Comparison of ENCODE assay signal across 14 cellular contexts in the genomic region with DNA sequence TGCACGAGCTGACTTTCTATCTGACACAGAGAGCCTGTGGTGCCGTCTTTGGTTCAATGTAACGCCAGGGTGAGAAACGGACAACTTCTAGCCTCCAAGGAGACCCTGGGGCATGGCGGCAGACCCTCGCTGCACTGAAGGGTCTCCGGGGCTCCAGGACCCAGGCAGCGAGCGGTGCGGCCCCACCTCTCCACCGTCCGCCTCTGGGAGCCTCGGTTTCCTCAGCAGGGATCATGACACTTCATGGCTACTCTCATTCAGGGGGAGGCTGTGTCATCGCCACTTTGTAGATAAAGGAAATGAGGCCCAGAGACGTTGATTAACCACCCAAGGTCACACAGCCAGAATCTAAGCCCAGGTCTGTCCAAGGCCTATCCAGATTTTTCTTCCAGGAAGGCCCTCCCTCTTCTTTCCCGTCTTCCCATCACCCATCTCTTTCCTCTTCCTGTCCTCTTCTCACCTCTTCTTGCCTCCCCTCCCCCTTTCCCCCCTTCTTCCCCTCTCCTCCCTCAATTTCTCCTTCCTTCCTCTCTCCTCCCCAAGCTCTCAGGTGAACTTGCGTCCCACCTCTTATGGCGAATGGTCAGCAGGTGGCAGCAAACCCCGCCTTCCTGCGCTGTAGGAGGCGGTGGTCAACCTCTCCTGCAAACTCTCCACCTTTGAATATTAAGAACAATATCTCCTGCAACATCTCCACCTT.
A peak's percentile ranks its signal among the peaks of the same experiment; 100 is the strongest.
DNase-seq lines count a peak whose midpoint lies in the region; ATAC-seq and TF ChIP-seq lines count a peak whose summit lies in the region.
"Had no signal": no experiment of that assay in that cellular context is flagged by ENCODE, and none has a peak within 500 bp of the region (broad histone marks: within the 10 kb centered on the region; RNA-seq: fewer than 3 reads in every experiment).

No MANE protein-coding gene starts in this region.

- no peaks in the 10 kb centered on the region for H3K4me1 ChIP-seq in left ventricle myocardium inferior
- no peaks in the 10 kb centered on the region for H3K4me1 ChIP-seq in OCI-LY1 (ENCODE audit: insufficient read depth, low read length, severe bottlenecking)
- H3K4me1 ChIP-seq in thyroid gland = no peaks in the 10 kb centered on the region

- H3K36me3 ChIP-seq in left ventricle myocardium inferior (no peaks in the 10 kb centered on the region), OCI-LY1 (ENCODE audit: insufficient read depth, low read length) (no peaks in the 10 kb centered on the region), thyroid gland (no peaks in the 10 kb centered on the region)

- H3K9me3 ChIP-seq in left ventricle myocardium inferior (replicated peaks) (peaks cover 11% of the 10 kb centered on the region), OCI-LY1 (ENCODE audit: low read length) (no peaks in the 10 kb centered on the region), thyroid gland (no peaks in the 10 kb centered on the region)

- no peaks in the 10 kb centered on the region for H4K20me1 ChIP-seq in OCI-LY1 (ENCODE audit: insufficient read depth, low read length)

- 66 to 70% methylated on average over 20 to 21 of the region's 21 CpGs for WGBS in thyroid gland, 2 donors

- no peaks in the 10 kb centered on the region for H3K36me3 Mint-ChIP-seq in glutamatergic neuron (ENCODE audit: unreplicated experiment)
- H3K36me3 Mint-ChIP-seq: brain, CD14-positive monocyte, naive B cell had no signal

- no peak overlapping the region for H3K4me3 Mint-ChIP-seq in glutamatergic neuron (ENCODE audit: unreplicated experiment)
- H3K4me3 Mint-ChIP-seq: brain; CD14-positive monocyte; T-helper 1 cell treated with Interleukin-12 subunit alpha and Interleukin-12 subunit beta and Interleukin-4 antibody, amounts not matched to agents 30 μg/mL and 1 μg/mL, for 36 hours had no signal

- H3K27me3 Mint-ChIP-seq in glutamatergic neuron (ENCODE audit: unreplicated experiment) = no peaks in the 10 kb centered on the region

- peaks cover 8% of the 10 kb centered on the region for H3K9me3 Mint-ChIP-seq in glutamatergic neuron (ENCODE audit: unreplicated experiment)
- H3K9me3 Mint-ChIP-seq: CD14-positive monocyte; T-helper 1 cell treated with Interleukin-12 subunit alpha and Interleukin-12 subunit beta and Interleukin-4 antibody, amounts not matched to agents 30 μg/mL and 1 μg/mL, for 36 hours had no signal

- H3K4me3 ChIP-seq in left ventricle myocardium inferior (no peak overlapping the region), OCI-LY1 (ENCODE audit: low read depth, low read length, poor library complexity, severe bottlenecking) (no peak overlapping the region), thyroid gland (replicated peaks in 1 of 3) (no peak overlapping the region)

- TF ChIP-seq CTCF in left ventricle myocardium inferior (IDR thresholded peaks at IDR 0.05; ENCODE audit: borderline replicate concordance) = peak; percentile 31
- TF ChIP-seq CTCF in OCI-LY1 (IDR thresholded peaks at IDR 0.05; ENCODE audit: low read length) = peak; percentile 25; the same call in 1 of the 2 replicates
- peak; percentile 18 for TF ChIP-seq CTCF in glutamatergic neuron (IDR thresholded peaks at IDR 0.05; ENCODE audit: partially characterized antibody, unreplicated experiment)
- TF ChIP-seq CTCF in thyroid gland (IDR thresholded peaks at IDR 0.05) = peak in 2 of 6 experiments; percentile 36 to 43

- ATAC-seq in Right ventricle myocardium superior (ENCODE audit: poor library complexity) (no peak), GM18502 (IDR thresholded peaks at IDR 0.05; ENCODE audit: poor library complexity, unreplicated experiment) (no peak), GM19467 (IDR thresholded peaks at IDR 0.05; ENCODE audit: unreplicated experiment) (no peak)
- ATAC-seq: esophagus mucosa; stimulated activated naive CD8-positive, alpha-beta T cell treated with anti-CD3 and anti-CD28 coated beads, Interleukin-15, Interleukin-2, amounts not matched to agents 100 U/mL and 50 U/mL, for 24 hours had no signal

- no peaks in the 10 kb centered on the region for H3F3A ChIP-seq in OCI-LY1 (ENCODE audit: insufficient read depth, low read length)

- no peaks in the 10 kb centered on the region for H3K9me2 ChIP-seq in OCI-LY1 (ENCODE audit: low read depth, low read length)

- no peak for TF ChIP-seq POLR2A in thyroid gland (IDR thresholded peaks at IDR 0.05)

- intact Hi-C loops in left ventricle myocardium inferior (cut with micrococcal nuclease) = no loop called here
- intact Hi-C loops in Right ventricle myocardium superior (cut with DNase I) = no loop called here
- intact Hi-C loops in thyroid gland (cut with DNase I) = no loop called here

- no peaks in the 10 kb centered on the region for H3K79me2 ChIP-seq in OCI-LY1 (ENCODE audit: insufficient read depth, low read length)

- H3K4me1 Mint-ChIP-seq in glutamatergic neuron (ENCODE audit: low read depth, unreplicated experiment) = peaks cover 1% of the 10 kb centered on the region
- H3K4me1 Mint-ChIP-seq: CD14-positive monocyte had no signal

- DNase-seq in left ventricle myocardium inferior (no peak), Right ventricle myocardium superior (no peak), glutamatergic neuron (peak; percentile 69), thyroid gland (peak; percentile 18 to 20)
- no peak for DNase-seq in effector CD4-positive, alpha-beta T cell
- DNase-seq: naive B cell; stimulated activated naive CD8-positive, alpha-beta T cell treated with anti-CD3 and anti-CD28 coated beads, Interleukin-15, Interleukin-2, amounts not matched to agents 100 U/mL and 50 U/mL, for 24 hours had no signal

- no peak overlapping the region for H3K9ac ChIP-seq in OCI-LY1 (ENCODE audit: low read length)

- no peak overlapping the region for H3K27ac Mint-ChIP-seq in glutamatergic neuron (ENCODE audit: unreplicated experiment)
- H3K27ac Mint-ChIP-seq: brain; naive B cell; T-helper 1 cell treated with Interleukin-12 subunit alpha and Interleukin-12 subunit beta and Interleukin-4 antibody, amounts not matched to agents 30 μg/mL and 1 μg/mL, for 36 hours had no signal

- H3K27me3 ChIP-seq in left ventricle myocardium inferior (ENCODE audit: low read depth) (peaks cover 42% of the 10 kb centered on the region), OCI-LY1 (ENCODE audit: insufficient read depth, low read length) (no peaks in the 10 kb centered on the region), thyroid gland (no peaks in the 10 kb centered on the region)

- no peak overlapping the region for H3K4me2 ChIP-seq in OCI-LY1 (ENCODE audit: low read length)

- no peak overlapping the region for H2AFZ ChIP-seq in OCI-LY1 (ENCODE audit: low read length)

- no peak overlapping the region for H3K27ac ChIP-seq in left ventricle myocardium inferior (replicated peaks)
- H3K27ac ChIP-seq in OCI-LY1 (ENCODE audit: low read depth, low read length, poor library complexity, severe bottlenecking) = no peak overlapping the region
- H3K27ac ChIP-seq in thyroid gland = no peak overlapping the region

Comparison
In these comparisons a context has a peak if more than half of its experiments do, and no peak if none do; other contexts are left out.
1. DNase-seq: peak in glutamatergic neuron (single experiment) and thyroid gland (2 of 2); none in left ventricle myocardium inferior (single experiment), Right ventricle myocardium superior (single experiment) and effector CD4-positive, alpha-beta T cell (single experiment).